9 cellular contexts compared by ENCODE assay signal in genomic region chr2:53785378-53785777, GRCh38. TPM values are rescaled to one million over a fixed set of nuclear protein-coding genes. Genes with fewer than 3 reads are reported as not detected.
A peak's percentile ranks its signal among the peaks of the same experiment; 100 is the strongest.
DNase-seq lines count a peak whose midpoint lies in the region; TF ChIP-seq lines count a peak whose summit lies in the region.
"Had no signal": no experiment of that assay in that cellular context is flagged by ENCODE, and none has a peak within 500 bp of the region (broad histone marks: within the 10 kb centered on the region; RNA-seq: fewer than 3 reads in every experiment).

No MANE protein-coding gene starts in this region.

- no peaks in the 10 kb centered on the region for H3K36me3 ChIP-seq in brain microvascular endothelial cell (replicated peaks)
- peaks cover 0 to 5% of the 10 kb centered on the region in 2 donors for H3K36me3 ChIP-seq in muscle layer of duodenum (ENCODE audit: control insufficient read depth in 1 of 2, insufficient read depth in 2 of 2, low read length in 2 of 2)

- in situ Hi-C loops in brain microvascular endothelial cell (cut with HindIII; ENCODE audit: low pct_ligation_motif_present, low sequenced_read_pairs) = no loop called here
- in situ Hi-C loops in G401 (cut with HindIII; ENCODE audit: low sequenced_read_pairs) = no loop called here

- H3K9me3 ChIP-seq in muscle layer of duodenum (ENCODE audit: control insufficient read depth in 1 of 2, low read length in 2 of 2) = no peaks in the 10 kb centered on the region

- peak overlapping the region; percentile 57 for H3K4me3 ChIP-seq in AG04449 (ENCODE audit: low read depth, low read length)
- peak overlapping the region; percentile 78 for H3K4me3 ChIP-seq in HL-60 (replicated peaks; ENCODE audit: insufficient read depth, low read length)
- H3K4me3 ChIP-seq in brain microvascular endothelial cell (ENCODE audit: low read depth, low read length) = peak overlapping the region; percentile 70
- H3K4me3 ChIP-seq in muscle layer of duodenum (ENCODE audit: low read depth in 1 of 2, low read length in 2 of 2) = peak overlapping the region; percentile 98 to 100

- TF ChIP-seq CTCF in AG04449 (IDR thresholded peaks at IDR 0.05; ENCODE audit: insufficient read depth, low read length, missing control alignments) (no peak), HL-60 (IDR thresholded peaks at IDR 0.05; ENCODE audit: insufficient read depth, low read length) (no peak), brain microvascular endothelial cell (IDR thresholded peaks at IDR 0.05; ENCODE audit: low read depth, low read length, missing control alignments) (no peak)

- peaks cover 13 to 48% of the 10 kb centered on the region in 2 donors for H3K4me1 ChIP-seq in muscle layer of duodenum (ENCODE audit: control insufficient read depth in 1 of 2, insufficient read depth in 2 of 2, low read length in 2 of 2)

- DNase-seq in AG04449 (ENCODE audit: low read depth, low spot score) = no peak
- no peak for DNase-seq in HL-60 (ENCODE audit: low read depth in 1 of 2, low spot score in 1 of 2)
- DNase-seq in brain microvascular endothelial cell = no peak
- DNase-seq in C1 segment of cervical spinal cord (lab: John Stamatoyannopoulos, UW) = no peak
- DNase-seq in G401 (ENCODE audit: low spot score) = no peak
- DNase-seq in NCI-H1694 treated with DMSO at 0.1 percent for 48 hours (lab: John Stamatoyannopoulos, UW) = no peak
- no peak for DNase-seq in GM19238 (ENCODE audit: insufficient read length, low spot score)
- DNase-seq: activated CD4-positive, alpha-beta T cell treated with anti-CD3 and anti-CD28 coated beads for 48 hours had no signal

- POLR2A ChIA-PET in AG04449 (lab: Yijun Ruan, JAX) = no interaction called here

- CTCF ChIA-PET in AG04449 (lab: Yijun Ruan, JAX) = interaction anchor here (2.8 kb wide), 1 partner anchor 17 kb away, joined by 10 read pairs; the partner anchor contains the start of gene CHAC2

- H3K27ac ChIP-seq in HL-60 (replicated peaks) (peak overlapping the region; percentile 80), brain microvascular endothelial cell (no peak overlapping the region), muscle layer of duodenum (ENCODE audit: low read length) (no peak overlapping the region)

- H3K27me3 ChIP-seq in HL-60 (ENCODE audit: insufficient read depth, poor library complexity, severe bottlenecking) (no peaks in the 10 kb centered on the region), brain microvascular endothelial cell (replicated peaks) (no peaks in the 10 kb centered on the region), muscle layer of duodenum (ENCODE audit: low read depth, low read length) (no peaks in the 10 kb centered on the region)

RNA-seq across cellular contexts. Expression of gene ASB3, which starts 1.4 kb away (rescaled TPM):
- total RNA-seq in G401 (2014; rRNA removed; shearing (Covaris generic)) = 39.3 and 42.3 TPM in 2 replicates

RNA-seq across cellular contexts. Expression of gene ERLEC1, which starts 1.5 kb away (rescaled TPM):
- total RNA-seq in G401 (2014; rRNA removed; shearing (Covaris generic)) = 15.2 and 17.3 TPM in 2 replicates

RNA-seq across cellular contexts. Expression of gene CHAC2, which starts 17.8 kb away (rescaled TPM):
- total RNA-seq in G401 (2014; rRNA removed; shearing (Covaris generic)) = 12.6 and 15.7 TPM in 2 replicates
